Comparison of ENCODE assay signal across 1 cellular context in the genomic region with DNA sequence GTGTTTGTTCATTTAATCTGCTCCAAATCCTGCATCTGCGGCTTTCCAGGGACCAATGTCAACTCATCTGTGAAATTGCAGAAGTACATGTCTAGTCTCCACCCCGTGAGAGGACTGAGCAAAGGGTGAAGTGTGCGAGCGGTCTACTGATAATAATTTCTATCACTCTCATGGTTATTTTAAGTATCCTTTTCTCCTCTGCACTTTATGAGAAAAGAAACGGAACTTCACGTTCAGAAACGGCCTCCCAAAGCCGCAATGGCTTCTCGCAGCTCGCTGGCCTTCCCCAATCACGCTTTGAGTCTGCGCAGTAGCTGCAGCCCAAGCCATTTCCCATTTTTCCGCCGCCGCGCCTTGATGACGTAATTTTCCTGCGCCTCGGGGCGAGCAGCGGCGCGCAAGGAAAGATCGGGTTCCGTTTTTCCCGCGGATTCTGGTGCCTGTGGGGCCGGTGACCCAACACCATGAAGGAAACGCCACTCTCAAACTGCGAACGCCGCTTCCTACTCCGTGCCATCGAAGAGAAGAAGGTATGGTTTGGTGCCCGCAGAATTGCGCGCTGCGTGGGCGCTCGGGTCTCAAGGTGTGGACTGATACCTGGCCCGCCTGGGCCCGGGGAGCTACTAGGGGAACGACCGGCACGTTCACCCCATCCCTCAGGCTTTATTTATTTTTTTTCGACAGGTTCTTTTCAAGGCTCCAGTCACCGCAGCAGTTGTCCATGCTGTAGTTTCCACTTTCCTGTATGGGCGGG.
A peak's percentile ranks its signal among the peaks of the same experiment; 100 is the strongest.
TF ChIP-seq lines count a peak whose summit lies in the region.

A gene with protein sequence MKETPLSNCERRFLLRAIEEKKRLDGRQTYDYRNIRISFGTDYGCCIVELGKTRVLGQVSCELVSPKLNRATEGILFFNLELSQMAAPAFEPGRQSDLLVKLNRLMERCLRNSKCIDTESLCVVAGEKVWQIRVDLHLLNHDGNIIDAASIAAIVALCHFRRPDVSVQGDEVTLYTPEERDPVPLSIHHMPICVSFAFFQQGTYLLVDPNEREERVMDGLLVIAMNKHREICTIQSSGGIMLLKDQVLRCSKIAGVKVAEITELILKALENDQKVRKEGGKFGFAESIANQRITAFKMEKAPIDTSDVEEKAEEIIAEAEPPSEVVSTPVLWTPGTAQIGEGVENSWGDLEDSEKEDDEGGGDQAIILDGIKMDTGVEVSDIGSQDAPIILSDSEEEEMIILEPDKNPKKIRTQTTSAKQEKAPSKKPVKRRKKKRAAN (plus strand): TSS at position 363 of the 754 bp plus-strand sequence. CDS start 102 bp downstream, at position 465.

TF ChIP-seq in GM12878, 131 proteins besides CTCF, POLR2A, EP300 and RAD21 (continued from another document):
- TF ChIP-seq, protein P1, sequence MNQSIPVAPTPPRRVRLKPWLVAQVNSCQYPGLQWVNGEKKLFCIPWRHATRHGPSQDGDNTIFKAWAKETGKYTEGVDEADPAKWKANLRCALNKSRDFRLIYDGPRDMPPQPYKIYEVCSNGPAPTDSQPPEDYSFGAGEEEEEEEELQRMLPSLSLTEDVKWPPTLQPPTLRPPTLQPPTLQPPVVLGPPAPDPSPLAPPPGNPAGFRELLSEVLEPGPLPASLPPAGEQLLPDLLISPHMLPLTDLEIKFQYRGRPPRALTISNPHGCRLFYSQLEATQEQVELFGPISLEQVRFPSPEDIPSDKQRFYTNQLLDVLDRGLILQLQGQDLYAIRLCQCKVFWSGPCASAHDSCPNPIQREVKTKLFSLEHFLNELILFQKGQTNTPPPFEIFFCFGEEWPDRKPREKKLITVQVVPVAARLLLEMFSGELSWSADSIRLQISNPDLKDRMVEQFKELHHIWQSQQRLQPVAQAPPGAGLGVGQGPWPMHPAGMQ (IDR thresholded peaks at IDR 0.05; ENCODE audit: borderline replicate concordance) = no peak
- TF ChIP-seq CBFB (IDR thresholded peaks at IDR 0.05; ENCODE audit: low read depth) = peak; percentile 95
- TF ChIP-seq HCFC1 (IDR thresholded peaks at IDR 0.05; ENCODE audit: low read length) = peak; percentile 74
- TF ChIP-seq GABPA (IDR thresholded peaks at IDR 0.05; ENCODE audit: low read depth) = no peak
- TF ChIP-seq ZNF207 (IDR thresholded peaks at IDR 0.05; ENCODE audit: borderline replicate concordance) = peak; percentile 80; the same call in 1 of the 2 replicates
- TF ChIP-seq SMC3 (IDR thresholded peaks at IDR 0.05; ENCODE audit: borderline replicate concordance, low read length) = no peak
- TF ChIP-seq NBN (IDR thresholded peaks at IDR 0.05) = peak; percentile 98
- TF ChIP-seq, protein P2, sequence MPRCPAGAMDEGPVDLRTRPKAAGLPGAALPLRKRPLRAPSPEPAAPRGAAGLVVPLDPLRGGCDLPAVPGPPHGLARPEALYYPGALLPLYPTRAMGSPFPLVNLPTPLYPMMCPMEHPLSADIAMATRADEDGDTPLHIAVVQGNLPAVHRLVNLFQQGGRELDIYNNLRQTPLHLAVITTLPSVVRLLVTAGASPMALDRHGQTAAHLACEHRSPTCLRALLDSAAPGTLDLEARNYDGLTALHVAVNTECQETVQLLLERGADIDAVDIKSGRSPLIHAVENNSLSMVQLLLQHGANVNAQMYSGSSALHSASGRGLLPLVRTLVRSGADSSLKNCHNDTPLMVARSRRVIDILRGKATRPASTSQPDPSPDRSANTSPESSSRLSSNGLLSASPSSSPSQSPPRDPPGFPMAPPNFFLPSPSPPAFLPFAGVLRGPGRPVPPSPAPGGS (IDR thresholded peaks at IDR 0.05; ENCODE audit: borderline replicate concordance, insufficient read depth, low read depth, low read length, poor library complexity, severe bottlenecking) = no peak
- TF ChIP-seq, protein P3, sequence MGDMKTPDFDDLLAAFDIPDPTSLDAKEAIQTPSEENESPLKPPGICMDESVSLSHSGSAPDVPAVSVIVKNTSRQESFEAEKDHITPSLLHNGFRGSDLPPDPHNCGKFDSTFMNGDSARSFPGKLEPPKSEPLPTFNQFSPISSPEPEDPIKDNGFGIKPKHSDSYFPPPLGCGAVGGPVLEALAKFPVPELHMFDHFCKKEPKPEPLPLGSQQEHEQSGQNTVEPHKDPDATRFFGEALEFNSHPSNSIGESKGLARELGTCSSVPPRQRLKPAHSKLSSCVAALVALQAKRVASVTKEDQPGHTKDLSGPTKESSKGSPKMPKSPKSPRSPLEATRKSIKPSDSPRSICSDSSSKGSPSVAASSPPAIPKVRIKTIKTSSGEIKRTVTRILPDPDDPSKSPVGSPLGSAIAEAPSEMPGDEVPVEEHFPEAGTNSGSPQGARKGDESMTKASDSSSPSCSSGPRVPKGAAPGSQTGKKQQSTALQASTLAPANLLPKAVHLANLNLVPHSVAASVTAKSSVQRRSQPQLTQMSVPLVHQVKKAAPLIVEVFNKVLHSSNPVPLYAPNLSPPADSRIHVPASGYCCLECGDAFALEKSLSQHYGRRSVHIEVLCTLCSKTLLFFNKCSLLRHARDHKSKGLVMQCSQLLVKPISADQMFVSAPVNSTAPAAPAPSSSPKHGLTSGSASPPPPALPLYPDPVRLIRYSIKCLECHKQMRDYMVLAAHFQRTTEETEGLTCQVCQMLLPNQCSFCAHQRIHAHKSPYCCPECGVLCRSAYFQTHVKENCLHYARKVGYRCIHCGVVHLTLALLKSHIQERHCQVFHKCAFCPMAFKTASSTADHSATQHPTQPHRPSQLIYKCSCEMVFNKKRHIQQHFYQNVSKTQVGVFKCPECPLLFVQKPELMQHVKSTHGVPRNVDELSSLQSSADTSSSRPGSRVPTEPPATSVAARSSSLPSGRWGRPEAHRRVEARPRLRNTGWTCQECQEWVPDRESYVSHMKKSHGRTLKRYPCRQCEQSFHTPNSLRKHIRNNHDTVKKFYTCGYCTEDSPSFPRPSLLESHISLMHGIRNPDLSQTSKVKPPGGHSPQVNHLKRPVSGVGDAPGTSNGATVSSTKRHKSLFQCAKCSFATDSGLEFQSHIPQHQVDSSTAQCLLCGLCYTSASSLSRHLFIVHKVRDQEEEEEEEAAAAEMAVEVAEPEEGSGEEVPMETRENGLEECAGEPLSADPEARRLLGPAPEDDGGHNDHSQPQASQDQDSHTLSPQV (IDR thresholded peaks at IDR 0.05) = no peak
- TF ChIP-seq ETV6 (conservative IDR thresholded peaks at IDR 0.05 in 1 of 2, IDR thresholded peaks at IDR 0.05 in 1 of 2; ENCODE audit: borderline replicate concordance in 1 of 2, low read depth in 1 of 2) = no peak; a peak in 1 of 4 replicates
- 0 out of 4 replicates have a peak, but pooled peaks of 1 of the 2 experiments have one; percentile 14 for TF ChIP-seq CEBPB (IDR thresholded peaks at IDR 0.05; ENCODE audit: borderline replicate concordance in 1 of 2, low read depth in 2 of 2, low read length in 2 of 2)
- TF ChIP-seq HDGF (IDR thresholded peaks at IDR 0.05) = no peak
- peak; percentile 8; the same call in 1 of the 2 replicates for TF ChIP-seq ZNF24 (IDR thresholded peaks at IDR 0.05)
- TF ChIP-seq JUND (IDR thresholded peaks at IDR 0.05; ENCODE audit: low read depth, low read length) = peak; percentile 36; the same call in 1 of the 2 replicates
- 0 out of 2 replicates have a peak, but pooled peaks have one; percentile 17 for TF ChIP-seq NR2F1 (conservative IDR thresholded peaks at IDR 0.05)
